Comparison of ENCODE assay signal across 8 cellular contexts in genomic region chr10:73785221-73785720, GRCh38. TPM values are rescaled to one million over a fixed set of nuclear protein-coding genes. Genes with fewer than 3 reads are reported as not detected.
DNase-seq lines count a peak whose midpoint lies in the region; ATAC-seq and TF ChIP-seq lines count a peak whose summit lies in the region.

Gene ZSWIM8, plus strand, starts transcription at chr10:73785606. Its CDS starts 273 bp downstream, at chr10:73785879.

- H3K36me3 ChIP-seq in KMS-11 (ENCODE audit: insufficient read depth) (no peaks in the 10 kb centered on the region), Peyer's patch (peaks cover 0 to 18% (median 0%) of the 10 kb centered on the region in 3 donors), esophagus (ENCODE audit: control insufficient read depth in 2 of 2, insufficient read depth in 2 of 2, low read length in 1 of 2) (peaks cover 15% of the 10 kb centered on the region in 2 donors), mucosa of stomach (ENCODE audit: control insufficient read depth, insufficient read depth, low read length) (peaks cover 12% of the 10 kb centered on the region)

- ATAC-seq in GM21737 (IDR thresholded peaks at IDR 0.05; ENCODE audit: unreplicated experiment), result peak; percentile 67

- peak within 1 kb of the TSS; percentile 75; the same call in 1 of the 2 replicates for H2AFZ ChIP-seq in KMS-11 (ENCODE audit: low read depth)

- peak within 1 kb of the TSS; percentile 14; the same call in 1 of the 2 replicates for H3K9ac ChIP-seq in KMS-11
- H3K9ac ChIP-seq in mucosa of stomach (ENCODE audit: low read length), result peak within 1 kb of the TSS; percentile 93

- H3K9me3 ChIP-seq in Peyer's patch, result no peaks in the 10 kb centered on the region
- H3K9me3 ChIP-seq in esophagus (ENCODE audit: control insufficient read depth in 2 of 2, insufficient read depth in 1 of 2, low read depth in 1 of 2, low read length in 1 of 2), result no peaks in the 10 kb centered on the region
- no peaks in the 10 kb centered on the region for H3K9me3 ChIP-seq in mucosa of stomach (ENCODE audit: control insufficient read depth, low read length)

- no peak within 1 kb of the TSS for H3K4me3 ChIP-seq in KMS-11 (IDR thresholded peaks at IDR 0.05; ENCODE audit: insufficient read depth, low read depth, low read length)
- peak within 1 kb of the TSS; percentile 72 to 91 (median 90) for H3K4me3 ChIP-seq in Peyer's patch
- H3K4me3 ChIP-seq in esophagus (ENCODE audit: low read depth in 1 of 2, low read length in 2 of 2), result peak within 1 kb of the TSS; percentile 89 to 93
- peak within 1 kb of the TSS; percentile 21 for H3K4me3 ChIP-seq in mucosa of stomach (ENCODE audit: low read length)

- DNase-seq in DMS53 treated with DMSO at 0.1 percent for 48 hours (lab: John Stamatoyannopoulos, UW; ENCODE audit: unreplicated experiment) (peak; percentile 88), Peyer's patch (peak; percentile 90 to 95 (median 90))
- peak; percentile 89 to 90 for DNase-seq in activated T-cell treated with anti-CD3 and anti-CD28 coated beads, Interleukin-2, amount 50 U/mL, for 48 hours
- DNase-seq in stimulated activated CD8-positive, alpha-beta memory T cell treated with anti-CD3 and anti-CD28 coated beads, Interleukin-7, amount 100 ng/mL, for 1 hour (ENCODE audit: low read depth in 2 of 2), result peak; percentile 73 to 75

- TF ChIP-seq CTCF in KMS-11 (conservative IDR thresholded peaks at IDR 0.05; ENCODE audit: low read depth, low read length) (no peak), Peyer's patch (IDR thresholded peaks at IDR 0.05) (peak in 1 of 6 experiments; percentile 19)

- peak; percentile 59 to 68 for TF ChIP-seq POLR2A in Peyer's patch (IDR thresholded peaks at IDR 0.05)

- H4K20me1 ChIP-seq in KMS-11 (ENCODE audit: insufficient read depth), result no peaks in the 10 kb centered on the region

- H3K4me1 ChIP-seq in KMS-11 (ENCODE audit: low read depth, poor library complexity, severe bottlenecking), result peaks cover 42% of the 10 kb centered on the region
- H3K4me1 ChIP-seq in Peyer's patch, result peaks cover 0 to 48% (median 13%) of the 10 kb centered on the region in 4 donors
- peaks cover 4% of the 10 kb centered on the region in 2 donors for H3K4me1 ChIP-seq in esophagus (ENCODE audit: control insufficient read depth in 2 of 2, insufficient read depth in 2 of 2, low read length in 1 of 2)
- H3K4me1 ChIP-seq in mucosa of stomach (ENCODE audit: control insufficient read depth, insufficient read depth, low read length), result peaks cover 10% of the 10 kb centered on the region

- 0% methylated on average over 35 of the region's 35 CpGs for WGBS in esophagus, 2 donors

- H3K27me3 ChIP-seq in KMS-11 (ENCODE audit: insufficient read depth, low read depth) (no peaks in the 10 kb centered on the region), Peyer's patch (no peaks in the 10 kb centered on the region), esophagus (ENCODE audit: control insufficient read depth in 1 of 2, insufficient read depth in 2 of 2, low read length in 2 of 2) (no peaks in the 10 kb centered on the region), mucosa of stomach (ENCODE audit: control insufficient read depth, insufficient read depth, low read length) (no peaks in the 10 kb centered on the region)

- H3K27ac ChIP-seq in KMS-11, result no peak within 1 kb of the TSS
- H3K27ac ChIP-seq in Peyer's patch, result peak within 1 kb of the TSS; percentile 83 to 95 (median 90)
- H3K27ac ChIP-seq in esophagus (ENCODE audit: low read depth in 2 of 2, low read length in 1 of 2), result peak within 1 kb of the TSS; percentile 89 to 97

- peaks cover 46% of the 10 kb centered on the region for H3K79me2 ChIP-seq in KMS-11 (ENCODE audit: insufficient read depth, low read depth)

- peak within 1 kb of the TSS; percentile 55 for H3K4me2 ChIP-seq in KMS-11

RNA-seq across cellular contexts. Expression of gene ZSWIM8, which starts in this region (rescaled TPM):
- total RNA-seq in Peyer's patch, result 100 to 1,000 TPM in 3 of 4 donors, 10 to 100 TPM in 1; 87.5 to 345 (median 187) TPM
- polyA plus RNA-seq in esophagus, result 100 to 1,000 TPM; 109 to 156 TPM
